ENCODE assay signal across 16 cellular contexts in genomic region chr9:135009711-135010362, GRCh38.
DNase-seq lines count a peak whose midpoint lies in the region; ATAC-seq, FAIRE-seq and TF ChIP-seq lines count a peak whose summit lies in the region.
"Had no signal": no experiment of that assay in that cellular context is flagged by ENCODE, and none has a peak within 500 bp of the region (broad histone marks: within the 10 kb centered on the region; RNA-seq: fewer than 3 reads in every experiment).

No MANE protein-coding gene starts in this region.

- ATAC-seq in Panc1: peak; percentile 34; the same call in 1 of the 2 replicates
- ATAC-seq in left colon: no peak
- no peak for ATAC-seq in GM18498 (IDR thresholded peaks at IDR 0.05; ENCODE audit: unreplicated experiment)
- ATAC-seq: A549 had no signal

- no peak overlapping the region for H3K27ac ChIP-seq in left ventricle myocardium inferior (replicated peaks)
- no peak overlapping the region for H3K27ac ChIP-seq in Panc1 (ENCODE audit: low read length)
- no peak overlapping the region for H3K27ac ChIP-seq in kidney (ENCODE audit: low read depth in 2 of 2, low read length in 2 of 2)
- H3K27ac ChIP-seq: A549; BLaER1 treated with 17β-estradiol and CSF1 and Interleukin-3, amounts not matched to agents 10 nM and 100 nM had no signal

- no peaks in the 10 kb centered on the region for H3K9me3 Mint-ChIP-seq in CD14-positive monocyte

- in situ Hi-C loops in Panc1 (cut with HindIII; ENCODE audit: low pct_unique_long_range_greater_than_20kb, low sequenced_read_pairs): no loop called here

- intact Hi-C loops in cardiac septum (cut with DNase I) (no loop called here), left ventricle myocardium inferior (cut with micrococcal nuclease) (no loop called here), Panc1 (cut with micrococcal nuclease; ENCODE audit: unreplicated experiment) (no loop called here), kidney (cut with DNase I) (no loop called here), left colon (cut with DNase I, micrococcal nuclease) (no loop called here), CD14-positive monocyte (cut with micrococcal nuclease) (no loop called here)

- DNase-seq in cardiac septum (ENCODE audit: low spot score) (peak; percentile 67), left ventricle myocardium inferior (no peak), Panc1 (ENCODE audit: low read depth, low spot score) (no peak), kidney (peak; percentile 49), left colon (no peak), CD14-positive monocyte (ENCODE audit: low spot score) (no peak)
- DNase-seq: KBM-7, MV-4-11, NCI-H1436, NCI-H2029, NCI-H2171, NCI-H446, OCI-M1 had no signal

- H3K27ac Mint-ChIP-seq in CD14-positive monocyte: peak overlapping the region in 1 of 7 donors; percentile 68

- POLR2A ChIA-PET in Panc1 (lab: Charles Lee): no interaction called here

- H3K4me1 ChIP-seq in left ventricle myocardium inferior (no peaks in the 10 kb centered on the region), Panc1 (ENCODE audit: control insufficient read depth, insufficient read depth, low read length) (no peaks in the 10 kb centered on the region), kidney (ENCODE audit: control insufficient read depth in 1 of 2, insufficient read depth in 1 of 2, low read depth in 1 of 2, low read length in 2 of 2) (no peaks in the 10 kb centered on the region)
- H3K4me1 ChIP-seq: A549 had no signal

- peaks cover 59% of the 10 kb centered on the region for H3K27me3 ChIP-seq in left ventricle myocardium inferior (ENCODE audit: low read depth)
- no peaks in the 10 kb centered on the region; the same call in 1 of the 2 replicates for H3K27me3 ChIP-seq in Panc1 (ENCODE audit: control insufficient read depth, insufficient read depth, low read length)

- H3K36me3 Mint-ChIP-seq in CD14-positive monocyte: no peaks in the 10 kb centered on the region

- BruUV-seq in Panc1 (replicated peaks; lab: Mats Ljungman, UMichigan): no TSS peak

- no peak overlapping the region for H3K4me3 Mint-ChIP-seq in CD14-positive monocyte

- CTCF ChIA-PET in Panc1 (lab: Charles Lee): no interaction called here

- H3K4me1 Mint-ChIP-seq in CD14-positive monocyte: no peaks in the 10 kb centered on the region

- no peak overlapping the region for H3K9ac ChIP-seq in kidney (ENCODE audit: low read length in 2 of 2)
- H3K9ac ChIP-seq: BLaER1 treated with 17β-estradiol and CSF1 and Interleukin-3, amounts not matched to agents 10 nM and 100 nM had no signal

- no peaks in the 10 kb centered on the region for H3K36me3 ChIP-seq in left ventricle myocardium inferior
- no peaks in the 10 kb centered on the region for H3K36me3 ChIP-seq in Panc1 (ENCODE audit: control insufficient read depth, insufficient read depth, low read length)
- no peaks in the 10 kb centered on the region for H3K36me3 ChIP-seq in kidney (ENCODE audit: control insufficient read depth in 1 of 2, insufficient read depth in 2 of 2, low read length in 2 of 2)
- H3K36me3 ChIP-seq: BLaER1 treated with 17β-estradiol and CSF1 and Interleukin-3, amounts not matched to agents 10 nM and 100 nM had no signal

- TF ChIP-seq CTCF in left ventricle myocardium inferior (IDR thresholded peaks at IDR 0.05; ENCODE audit: borderline replicate concordance) (no peak), Panc1 (IDR thresholded peaks at IDR 0.05) (no peak), kidney (IDR thresholded peaks at IDR 0.05; ENCODE audit: borderline replicate concordance, extremely low read depth, insufficient read depth) (no peak), CD14-positive monocyte (IDR thresholded peaks at IDR 0.05) (no peak)

- H3K9me3 ChIP-seq in left ventricle myocardium inferior (replicated peaks) (no peaks in the 10 kb centered on the region), Panc1 (ENCODE audit: control insufficient read depth, insufficient read depth, low read depth, low read length) (no peaks in the 10 kb centered on the region), kidney (ENCODE audit: control insufficient read depth in 1 of 2, low read length in 2 of 2) (no peaks in the 10 kb centered on the region)
- H3K9me3 ChIP-seq: A549; BLaER1 treated with 17β-estradiol and CSF1 and Interleukin-3, amounts not matched to agents 10 nM and 100 nM had no signal

- no peak for FAIRE-seq in kidney (lab: Jason Lieb, UNC)
- FAIRE-seq: A549 had no signal

- H3K4me3 ChIP-seq in left ventricle myocardium inferior (no peak overlapping the region), Panc1 (ENCODE audit: low read depth in 2 of 2, low read length in 2 of 2) (no peak overlapping the region), kidney (ENCODE audit: low read length in 2 of 2) (no peak overlapping the region)
- H3K4me3 ChIP-seq: A549; BLaER1 treated with 17β-estradiol and CSF1 and Interleukin-3, amounts not matched to agents 10 nM and 100 nM had no signal

- peaks cover 8 to 11% (median 9%) of the 10 kb centered on the region in 3 donors for H3K27me3 Mint-ChIP-seq in CD14-positive monocyte (ENCODE audit: low read depth in 3 of 3)

Comparison
In these comparisons a context has a peak if more than half of its experiments do, and no peak if none do; other contexts are left out.
1. DNase-seq: peak in cardiac septum (single experiment) and kidney (single experiment); none in left ventricle myocardium inferior (single experiment), Panc1 (single experiment), left colon (0 of 2) and CD14-positive monocyte (single experiment).